ENCODE assay signal across 1 cellular context in the genomic region with DNA sequence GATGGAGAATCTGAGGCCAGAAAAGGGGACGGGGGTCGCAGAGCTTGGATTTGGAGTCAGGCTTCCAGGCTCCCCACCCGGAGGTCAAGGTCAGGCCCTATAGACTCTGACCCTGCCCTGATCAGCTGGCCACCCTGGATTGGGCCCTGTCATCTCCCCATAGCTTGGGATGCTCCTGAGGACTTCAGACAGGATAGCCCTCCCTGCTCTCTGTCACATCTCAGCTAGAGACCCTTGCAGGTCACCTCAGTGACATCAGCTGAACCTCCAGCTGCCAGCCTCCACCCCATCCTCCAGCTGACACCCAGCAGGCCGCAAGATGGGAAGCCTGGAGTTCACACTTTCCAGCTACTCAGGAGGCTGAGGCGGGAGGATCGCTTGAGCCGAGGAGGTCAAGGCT.
TF ChIP-seq lines count a peak whose summit lies in the region.

No MANE protein-coding gene starts in this region.

TF ChIP-seq in HepG2, 621 proteins besides CTCF, POLR2A, EP300 and RAD21:
- TF ChIP-seq NR2F1 (CRISPR knock-in tag; IDR thresholded peaks at IDR 0.05) (0 out of 4 replicates have a peak, but pooled peaks of 1 of the 2 experiments have one; percentile 35), ZMYM3 (CRISPR knock-in tag; IDR thresholded peaks at IDR 0.05) (0 out of 2 replicates have a peak, but pooled peaks have one; percentile 35), ZNF770 (CRISPR knock-in tag; IDR thresholded peaks at IDR 0.05) (peak; percentile 92), CREM (IDR thresholded peaks at IDR 0.05) (no peak), CREM (CRISPR knock-in tag; IDR thresholded peaks at IDR 0.05) (no peak), ZNF709 (CRISPR knock-in tag; IDR thresholded peaks at IDR 0.05) (no peak), HNF4A (CRISPR knock-in tag; IDR thresholded peaks at IDR 0.05) (peak; percentile 32; the same call in 1 of the 2 replicates), NR2F6 (IDR thresholded peaks at IDR 0.05) (peak; percentile 46; the same call in 1 of the 2 replicates), NR2F6 (CRISPR knock-in tag; IDR thresholded peaks at IDR 0.05) (peak; percentile 23; the same call in 1 of the 2 replicates), FOXK1 (CRISPR knock-in tag; IDR thresholded peaks at IDR 0.05; ENCODE audit: borderline replicate concordance, low read depth) (no peak), STAT5B (CRISPR knock-in tag; IDR thresholded peaks at IDR 0.05) (no peak), ZNF841 (CRISPR knock-in tag; IDR thresholded peaks at IDR 0.05; ENCODE audit: borderline replicate concordance) (no peak)
- TF ChIP-seq, protein P1, sequence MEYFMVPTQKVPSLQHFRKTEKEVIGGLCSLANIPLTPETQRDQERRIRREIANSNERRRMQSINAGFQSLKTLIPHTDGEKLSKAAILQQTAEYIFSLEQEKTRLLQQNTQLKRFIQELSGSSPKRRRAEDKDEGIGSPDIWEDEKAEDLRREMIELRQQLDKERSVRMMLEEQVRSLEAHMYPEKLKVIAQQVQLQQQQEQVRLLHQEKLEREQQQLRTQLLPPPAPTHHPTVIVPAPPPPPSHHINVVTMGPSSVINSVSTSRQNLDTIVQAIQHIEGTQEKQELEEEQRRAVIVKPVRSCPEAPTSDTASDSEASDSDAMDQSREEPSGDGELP (IDR thresholded peaks at IDR 0.05; ENCODE audit: borderline replicate concordance, low read depth) = peak; percentile 43; the same call in 1 of the 2 replicates
TF ChIP-seq in HepG2: peak in this region for 6.
